ENCODE assay signal across 11 cellular contexts in genomic region chr2:210363261-210363660, GRCh38. TPM values are rescaled to one million over a fixed set of nuclear protein-coding genes. Genes with fewer than 3 reads are reported as not detected.
DNase-seq lines count a peak whose midpoint lies in the region; ATAC-seq and TF ChIP-seq lines count a peak whose summit lies in the region.
"Had no signal": no experiment of that assay in that cellular context is flagged by ENCODE, and none has a peak within 500 bp of the region (broad histone marks: within the 10 kb centered on the region; RNA-seq: fewer than 3 reads in every experiment).

No MANE protein-coding gene starts in this region.

- DNase-seq in BE2C (no peak), endodermal cell (peak; percentile 57), COLO829 (ENCODE audit: low spot score) (no peak), HPDE6-E6E7 (ENCODE audit: extremely low spot score) (no peak)
- peak; percentile 43 for DNase-seq in Jurkat, Clone E6-1 (ENCODE audit: low read depth, low spot score)
- DNase-seq in activated CD8-positive, alpha-beta T cell treated with anti-CD3 and anti-CD28 coated beads, Interleukin-2, amount 10 ng/mL, durations not matched to agents 7 days and 5 days = no peak
- no peak for DNase-seq in activated naive CD4-positive, alpha-beta T cell (lab: John Stamatoyannopoulos, UW)
- DNase-seq: activated effector memory CD4-positive, alpha-beta T cell treated with Interleukin-2 at 50 U/mL for 16 hours; DMS79; NCI-H1436 had no signal

- H3K9me3 ChIP-seq in BE2C = no peaks in the 10 kb centered on the region
- H3K9me3 ChIP-seq in endodermal cell (ENCODE audit: control insufficient read depth, low read length) = no peaks in the 10 kb centered on the region

- H3K27me3 ChIP-seq in BE2C = no peaks in the 10 kb centered on the region
- no peaks in the 10 kb centered on the region for H3K27me3 ChIP-seq in endodermal cell (ENCODE audit: control insufficient read depth, insufficient read depth, low read length, poor library complexity, severe bottlenecking)

- no peaks in the 10 kb centered on the region for H3K36me3 Mint-ChIP-seq in endodermal cell (ENCODE audit: low read depth)
- no peaks in the 10 kb centered on the region for H3K36me3 Mint-ChIP-seq in activated CD8-positive, alpha-beta T cell treated with anti-CD3 and anti-CD28 coated beads, Interleukin-2, amount 10 ng/mL, durations not matched to agents 7 days and 5 days (ENCODE audit: low read depth)

- peaks cover 16% of the 10 kb centered on the region for H3K9me3 Mint-ChIP-seq in endodermal cell
- no peaks in the 10 kb centered on the region for H3K9me3 Mint-ChIP-seq in activated CD8-positive, alpha-beta T cell treated with anti-CD3 and anti-CD28 coated beads, Interleukin-2, amount 10 ng/mL, durations not matched to agents 7 days and 5 days (ENCODE audit: insufficient read depth)

- H3K4me3 ChIP-seq in BE2C (ENCODE audit: low read depth, low read length) = no peak overlapping the region
- H3K4me3 ChIP-seq in Jurkat, Clone E6-1 (ENCODE audit: low read length) = no peak overlapping the region
- H3K4me3 ChIP-seq in endodermal cell (ENCODE audit: low read length) = no peak overlapping the region

- no peaks in the 10 kb centered on the region for H3K27me3 Mint-ChIP-seq in endodermal cell (ENCODE audit: insufficient read depth)
- H3K27me3 Mint-ChIP-seq in activated CD8-positive, alpha-beta T cell treated with anti-CD3 and anti-CD28 coated beads, Interleukin-2, amount 10 ng/mL, durations not matched to agents 7 days and 5 days (ENCODE audit: low read depth) = no peaks in the 10 kb centered on the region

- H3K36me3 ChIP-seq in BE2C (no peaks in the 10 kb centered on the region), endodermal cell (ENCODE audit: control insufficient read depth, insufficient read depth, low read length) (no peaks in the 10 kb centered on the region)

- H3K9ac ChIP-seq in endodermal cell (ENCODE audit: extremely low read depth, low read length, poor library complexity, severe bottlenecking) = no peak overlapping the region

- no peak overlapping the region for H3K27ac ChIP-seq in endodermal cell (ENCODE audit: low read depth, low read length)

- peak; percentile 47 for ATAC-seq in GM18870 (IDR thresholded peaks at IDR 0.05; ENCODE audit: unreplicated experiment)
- ATAC-seq in activated CD8-positive, alpha-beta T cell treated with anti-CD3 and anti-CD28 coated beads, Interleukin-2, amount 10 ng/mL, durations not matched to agents 7 days and 5 days = no peak

- peaks cover 29% of the 10 kb centered on the region for H3K4me1 Mint-ChIP-seq in endodermal cell
- H3K4me1 Mint-ChIP-seq in activated CD8-positive, alpha-beta T cell treated with anti-CD3 and anti-CD28 coated beads, Interleukin-2, amount 10 ng/mL, durations not matched to agents 7 days and 5 days (ENCODE audit: low read depth) = no peaks in the 10 kb centered on the region

- H3K27ac Mint-ChIP-seq in endodermal cell = no peak overlapping the region
- no peak overlapping the region for H3K27ac Mint-ChIP-seq in activated CD8-positive, alpha-beta T cell treated with anti-CD3 and anti-CD28 coated beads, Interleukin-2, amount 10 ng/mL, durations not matched to agents 7 days and 5 days

- CTCF ChIA-PET in activated CD8-positive, alpha-beta T cell treated with anti-CD3 and anti-CD28 coated beads, Interleukin-2, amount 10 ng/mL, durations not matched to agents 7 days and 5 days (lab: Charles Lee) = no interaction called here

- no peak overlapping the region for H3K4me3 Mint-ChIP-seq in endodermal cell
- no peak overlapping the region for H3K4me3 Mint-ChIP-seq in activated CD8-positive, alpha-beta T cell treated with anti-CD3 and anti-CD28 coated beads, Interleukin-2, amount 10 ng/mL, durations not matched to agents 7 days and 5 days

- TF ChIP-seq CTCF in BE2C (IDR thresholded peaks at IDR 0.05; ENCODE audit: low read depth, low read length) (peak; percentile 43), endodermal cell (conservative IDR thresholded peaks at IDR 0.05) (peak; percentile 70)

- H3K4me1 ChIP-seq in BE2C (no peaks in the 10 kb centered on the region), endodermal cell (ENCODE audit: control insufficient read depth, insufficient read depth, low read length) (peaks cover 14% of the 10 kb centered on the region)

- POLR2A ChIA-PET in activated CD8-positive, alpha-beta T cell treated with anti-CD3 and anti-CD28 coated beads, Interleukin-2, amount 10 ng/mL, durations not matched to agents 7 days and 5 days (lab: Charles Lee) = no interaction called here

RNA-seq across cellular contexts. Expression of gene MYL1, which starts 48.3 kb away (rescaled TPM):
- not detected for polyA plus RNA-seq in BE2C (2012; ENCODE audit: insufficient read depth, insufficient read length, low read depth)
- not detected for polyA plus RNA-seq in Jurkat, Clone E6-1 (2012; ENCODE audit: insufficient read depth, insufficient read length)
- not detected for total RNA-seq in endodermal cell
- not detected for polyA plus RNA-seq in endodermal cell (2013, experiment 1 of 2)
- not detected for polyA plus RNA-seq in endodermal cell (2013, experiment 2 of 2)
- total RNA-seq in activated CD8-positive, alpha-beta T cell treated with anti-CD3 and anti-CD28 coated beads, Interleukin-2, amount 10 ng/mL, durations not matched to agents 7 days and 5 days = not detected

Comparison
In these comparisons a context has a peak if more than half of its experiments do, and no peak if none do; other contexts are left out.
1. DNase-seq: peak in Jurkat, Clone E6-1 (single experiment) and endodermal cell (single experiment); none in BE2C (single experiment), activated CD8-positive, alpha-beta T cell treated with anti-CD3 and anti-CD28 coated beads, Interleukin-2, amount 10 ng/mL, durations not matched to agents 7 days and 5 days (single experiment), COLO829 (single experiment), HPDE6-E6E7 (single experiment) and activated naive CD4-positive, alpha-beta T cell (0 of 4).